ENCODE assay signal across 1 cellular context in genomic region chr14:39431416-39432178, GRCh38.
TF ChIP-seq lines count a peak whose summit lies in the region.

No MANE protein-coding gene starts in this region.

TF ChIP-seq in HepG2, 621 proteins besides CTCF, POLR2A, EP300 and RAD21 (continued from another document and continues in another):
- TF ChIP-seq ZBED4 (CRISPR knock-in tag; IDR thresholded peaks at IDR 0.05; ENCODE audit: borderline replicate concordance): no peak
- no peak for TF ChIP-seq KDM1A (CRISPR knock-in tag; IDR thresholded peaks at IDR 0.05)
- TF ChIP-seq ZBTB37 (CRISPR knock-in tag; IDR thresholded peaks at IDR 0.05): peak; percentile 50; the same call in 1 of the 2 replicates
- peak; percentile 62; the same call in 1 of the 2 replicates for TF ChIP-seq TFDP1 (CRISPR knock-in tag; IDR thresholded peaks at IDR 0.05; ENCODE audit: borderline replicate concordance)
- TF ChIP-seq ADNP (CRISPR knock-in tag; IDR thresholded peaks at IDR 0.05): no peak
- TF ChIP-seq ERF (CRISPR knock-in tag; IDR thresholded peaks at IDR 0.05): no peak; the same call in 1 of the 2 replicates
- TF ChIP-seq KLF16 (CRISPR knock-in tag; IDR thresholded peaks at IDR 0.05): 0 out of 4 replicates have a peak, but pooled peaks of 1 of the 2 experiments have one; percentile 72
- TF ChIP-seq ZNF329 (CRISPR knock-in tag; IDR thresholded peaks at IDR 0.05; ENCODE audit: low read depth): 0 out of 2 replicates have a peak, but pooled peaks have one; percentile 8
- TF ChIP-seq, protein P1, sequence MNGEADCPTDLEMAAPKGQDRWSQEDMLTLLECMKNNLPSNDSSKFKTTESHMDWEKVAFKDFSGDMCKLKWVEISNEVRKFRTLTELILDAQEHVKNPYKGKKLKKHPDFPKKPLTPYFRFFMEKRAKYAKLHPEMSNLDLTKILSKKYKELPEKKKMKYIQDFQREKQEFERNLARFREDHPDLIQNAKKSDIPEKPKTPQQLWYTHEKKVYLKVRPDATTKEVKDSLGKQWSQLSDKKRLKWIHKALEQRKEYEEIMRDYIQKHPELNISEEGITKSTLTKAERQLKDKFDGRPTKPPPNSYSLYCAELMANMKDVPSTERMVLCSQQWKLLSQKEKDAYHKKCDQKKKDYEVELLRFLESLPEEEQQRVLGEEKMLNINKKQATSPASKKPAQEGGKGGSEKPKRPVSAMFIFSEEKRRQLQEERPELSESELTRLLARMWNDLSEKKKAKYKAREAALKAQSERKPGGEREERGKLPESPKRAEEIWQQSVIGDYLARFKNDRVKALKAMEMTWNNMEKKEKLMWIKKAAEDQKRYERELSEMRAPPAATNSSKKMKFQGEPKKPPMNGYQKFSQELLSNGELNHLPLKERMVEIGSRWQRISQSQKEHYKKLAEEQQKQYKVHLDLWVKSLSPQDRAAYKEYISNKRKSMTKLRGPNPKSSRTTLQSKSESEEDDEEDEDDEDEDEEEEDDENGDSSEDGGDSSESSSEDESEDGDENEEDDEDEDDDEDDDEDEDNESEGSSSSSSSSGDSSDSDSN (CRISPR knock-in tag; IDR thresholded peaks at IDR 0.05): peak; percentile 95
- no peak for TF ChIP-seq KLF6 (CRISPR knock-in tag; IDR thresholded peaks at IDR 0.05)
- TF ChIP-seq, protein P2, sequence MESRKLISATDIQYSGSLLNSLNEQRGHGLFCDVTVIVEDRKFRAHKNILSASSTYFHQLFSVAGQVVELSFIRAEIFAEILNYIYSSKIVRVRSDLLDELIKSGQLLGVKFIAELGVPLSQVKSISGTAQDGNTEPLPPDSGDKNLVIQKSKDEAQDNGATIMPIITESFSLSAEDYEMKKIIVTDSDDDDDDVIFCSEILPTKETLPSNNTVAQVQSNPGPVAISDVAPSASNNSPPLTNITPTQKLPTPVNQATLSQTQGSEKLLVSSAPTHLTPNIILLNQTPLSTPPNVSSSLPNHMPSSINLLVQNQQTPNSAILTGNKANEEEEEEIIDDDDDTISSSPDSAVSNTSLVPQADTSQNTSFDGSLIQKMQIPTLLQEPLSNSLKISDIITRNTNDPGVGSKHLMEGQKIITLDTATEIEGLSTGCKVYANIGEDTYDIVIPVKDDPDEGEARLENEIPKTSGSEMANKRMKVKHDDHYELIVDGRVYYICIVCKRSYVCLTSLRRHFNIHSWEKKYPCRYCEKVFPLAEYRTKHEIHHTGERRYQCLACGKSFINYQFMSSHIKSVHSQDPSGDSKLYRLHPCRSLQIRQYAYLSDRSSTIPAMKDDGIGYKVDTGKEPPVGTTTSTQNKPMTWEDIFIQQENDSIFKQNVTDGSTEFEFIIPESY (CRISPR knock-in tag; IDR thresholded peaks at IDR 0.05): no peak
- no peak for TF ChIP-seq ZNF703 (CRISPR knock-in tag; IDR thresholded peaks at IDR 0.05; ENCODE audit: borderline replicate concordance)
- no peak for TF ChIP-seq RFX1 (IDR thresholded peaks at IDR 0.05)
- no peak for TF ChIP-seq NRL (CRISPR knock-in tag; IDR thresholded peaks at IDR 0.05; ENCODE audit: borderline replicate concordance)
- TF ChIP-seq ZNF121 (CRISPR knock-in tag; IDR thresholded peaks at IDR 0.05): no peak
- TF ChIP-seq TMF1 (CRISPR knock-in tag; IDR thresholded peaks at IDR 0.05; ENCODE audit: low read depth): peak; percentile 23; the same call in 1 of the 2 replicates
- TF ChIP-seq FOXK1 (CRISPR knock-in tag; IDR thresholded peaks at IDR 0.05; ENCODE audit: borderline replicate concordance, low read depth): peak; percentile 39; the same call in 1 of the 2 replicates
- no peak for TF ChIP-seq SP1 (IDR thresholded peaks at IDR 0.05)
- TF ChIP-seq SP1 (CRISPR knock-in tag; IDR thresholded peaks at IDR 0.05): no peak
- TF ChIP-seq, protein P3, sequence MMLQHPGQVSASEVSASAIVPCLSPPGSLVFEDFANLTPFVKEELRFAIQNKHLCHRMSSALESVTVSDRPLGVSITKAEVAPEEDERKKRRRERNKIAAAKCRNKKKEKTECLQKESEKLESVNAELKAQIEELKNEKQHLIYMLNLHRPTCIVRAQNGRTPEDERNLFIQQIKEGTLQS (CRISPR knock-in tag; IDR thresholded peaks at IDR 0.05): 0 out of 2 replicates have a peak, but pooled peaks have one; percentile 5
- TF ChIP-seq CHD2 (IDR thresholded peaks at IDR 0.05; ENCODE audit: low read depth, low read length): no peak
- TF ChIP-seq, protein P4, sequence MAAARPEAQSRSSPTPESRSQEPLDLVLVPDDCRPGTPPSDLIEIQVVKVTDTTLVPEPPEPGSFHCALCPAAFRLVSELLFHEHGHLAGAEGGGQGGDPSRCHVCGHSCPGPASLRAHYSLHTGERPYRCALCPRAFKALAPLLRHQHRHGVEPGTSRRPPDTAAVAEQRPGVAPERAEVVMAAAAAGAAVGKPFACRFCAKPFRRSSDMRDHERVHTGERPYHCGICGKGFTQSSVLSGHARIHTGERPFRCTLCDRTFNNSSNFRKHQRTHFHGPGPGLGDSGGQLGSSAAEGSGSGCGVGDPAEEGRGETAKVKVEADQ (CRISPR knock-in tag; IDR thresholded peaks at IDR 0.05; ENCODE audit: borderline replicate concordance): no peak
- no peak for TF ChIP-seq NBN (conservative IDR thresholded peaks at IDR 0.05)
- no peak for TF ChIP-seq NFIB (CRISPR knock-in tag; IDR thresholded peaks at IDR 0.05; ENCODE audit: borderline replicate concordance)
- peak; percentile 85 for TF ChIP-seq KDM5A (IDR thresholded peaks at IDR 0.05; ENCODE audit: borderline replicate concordance, low read length)
- peak; percentile 32 for TF ChIP-seq AKAP8 (CRISPR knock-in tag; IDR thresholded peaks at IDR 0.05)
- peak; percentile 70 for TF ChIP-seq ZFP90 (CRISPR knock-in tag; IDR thresholded peaks at IDR 0.05; ENCODE audit: borderline replicate concordance)
- TF ChIP-seq ZNF720 (CRISPR knock-in tag; IDR thresholded peaks at IDR 0.05): no peak
- TF ChIP-seq ASH2L (IDR thresholded peaks at IDR 0.05; ENCODE audit: insufficient read length, low read depth, low read length): peak; percentile 95
- TF ChIP-seq ZNF367 (CRISPR knock-in tag; IDR thresholded peaks at IDR 0.05; ENCODE audit: borderline replicate concordance): peak; percentile 83; the same call in 1 of the 2 replicates
- no peak for TF ChIP-seq SNAPC2 (CRISPR knock-in tag; IDR thresholded peaks at IDR 0.05)
- no peak for TF ChIP-seq TBX2 (CRISPR knock-in tag; IDR thresholded peaks at IDR 0.05; ENCODE audit: borderline replicate concordance)
- TF ChIP-seq NCOA1 (CRISPR knock-in tag; IDR thresholded peaks at IDR 0.05): no peak
- TF ChIP-seq ESRRA (CRISPR knock-in tag; IDR thresholded peaks at IDR 0.05; ENCODE audit: low read depth): no peak; the same call in none of the 2 replicates
- TF ChIP-seq U2AF1 (optimal IDR thresholded peaks at IDR 0.05; ENCODE audit: low read depth, low read length): no peak
- 0 out of 2 replicates have a peak, but pooled peaks have one; percentile 86 for TF ChIP-seq GPN1 (CRISPR knock-in tag; IDR thresholded peaks at IDR 0.05; ENCODE audit: borderline replicate concordance)
- no peak for TF ChIP-seq ARNT (IDR thresholded peaks at IDR 0.05)
- peak; percentile 98 for TF ChIP-seq ZNF83 (CRISPR knock-in tag; IDR thresholded peaks at IDR 0.05; ENCODE audit: borderline replicate concordance)
- TF ChIP-seq IRF2 (CRISPR knock-in tag; IDR thresholded peaks at IDR 0.05): no peak; the same call in 1 of the 2 replicates
- no peak for TF ChIP-seq MYNN (CRISPR knock-in tag; IDR thresholded peaks at IDR 0.05; ENCODE audit: low read depth)
- no peak; the same call in 1 of the 2 replicates for TF ChIP-seq ZNF230 (CRISPR knock-in tag; IDR thresholded peaks at IDR 0.05)
- TF ChIP-seq PATZ1 (CRISPR knock-in tag; IDR thresholded peaks at IDR 0.05): peak; percentile 74
- TF ChIP-seq JUND (CRISPR knock-in tag; IDR thresholded peaks at IDR 0.05): peak; percentile 34; the same call in 1 of the 2 replicates
- peak; percentile 59 for TF ChIP-seq GATAD1 (CRISPR knock-in tag; IDR thresholded peaks at IDR 0.05)
- no peak for TF ChIP-seq ZSCAN22 (CRISPR knock-in tag; IDR thresholded peaks at IDR 0.05)
- TF ChIP-seq SOX13 (IDR thresholded peaks at IDR 0.05): no peak
- TF ChIP-seq SOX13 (CRISPR knock-in tag; conservative IDR thresholded peaks at IDR 0.05 in 1 of 2, IDR thresholded peaks at IDR 0.05 in 1 of 2): peak in 1 of 2 experiments; percentile 20; a peak in 2 of 4 replicates
- 0 out of 2 replicates have a peak, but pooled peaks have one; percentile 53 for TF ChIP-seq ZSCAN12 (CRISPR knock-in tag; IDR thresholded peaks at IDR 0.05)
- no peak for TF ChIP-seq KLF12 (CRISPR knock-in tag; IDR thresholded peaks at IDR 0.05; ENCODE audit: borderline replicate concordance)
- 0 out of 2 replicates have a peak, but pooled peaks have one; percentile 54 for TF ChIP-seq FOXM1 (CRISPR knock-in tag; IDR thresholded peaks at IDR 0.05)
- no peak for TF ChIP-seq ZNF790 (CRISPR knock-in tag; IDR thresholded peaks at IDR 0.05; ENCODE audit: borderline replicate concordance)
